In genomic region chr20:43804781-43805180, GRCh38 we compare ENCODE assay signal across 1 cellular context.
TF ChIP-seq lines count a peak whose summit lies in the region.

No MANE protein-coding gene starts in this region.

TF ChIP-seq in HepG2, 621 proteins besides CTCF, POLR2A, EP300 and RAD21 (continued from another document):
- no peak for TF ChIP-seq SNAPC4 (CRISPR knock-in tag; IDR thresholded peaks at IDR 0.05)
- no peak for TF ChIP-seq CENPT (CRISPR knock-in tag; IDR thresholded peaks at IDR 0.05; ENCODE audit: low read depth)
- no peak for TF ChIP-seq NPAS2 (CRISPR knock-in tag; IDR thresholded peaks at IDR 0.05; ENCODE audit: borderline replicate concordance)
- TF ChIP-seq FOSL2 (CRISPR knock-in tag; IDR thresholded peaks at IDR 0.05): no peak
- peak; percentile 51 to 71; a peak in 2 of 4 replicates for TF ChIP-seq MAFK (conservative IDR thresholded peaks at IDR 0.05 in 1 of 2, IDR thresholded peaks at IDR 0.05 in 1 of 2; ENCODE audit: low read length in 2 of 2)
- TF ChIP-seq CREB1 (IDR thresholded peaks at IDR 0.05): no peak
- TF ChIP-seq CREB1 (CRISPR knock-in tag; IDR thresholded peaks at IDR 0.05): no peak
- TF ChIP-seq POLR2G (IDR thresholded peaks at IDR 0.05; ENCODE audit: low read depth, low read length): no peak
- no peak for TF ChIP-seq ISX (CRISPR knock-in tag; conservative IDR thresholded peaks at IDR 0.05)
- no peak for TF ChIP-seq ZNF570 (CRISPR knock-in tag; IDR thresholded peaks at IDR 0.05; ENCODE audit: borderline replicate concordance)
- TF ChIP-seq JUND (CRISPR knock-in tag; IDR thresholded peaks at IDR 0.05): no peak
- TF ChIP-seq ZNF121 (CRISPR knock-in tag; IDR thresholded peaks at IDR 0.05): no peak
- TF ChIP-seq HNF1A (IDR thresholded peaks at IDR 0.05; ENCODE audit: low read depth): no peak
- no peak for TF ChIP-seq HNF1A (CRISPR knock-in tag; IDR thresholded peaks at IDR 0.05; ENCODE audit: borderline replicate concordance)
